7 cellular contexts compared by ENCODE assay signal in the genomic region with DNA sequence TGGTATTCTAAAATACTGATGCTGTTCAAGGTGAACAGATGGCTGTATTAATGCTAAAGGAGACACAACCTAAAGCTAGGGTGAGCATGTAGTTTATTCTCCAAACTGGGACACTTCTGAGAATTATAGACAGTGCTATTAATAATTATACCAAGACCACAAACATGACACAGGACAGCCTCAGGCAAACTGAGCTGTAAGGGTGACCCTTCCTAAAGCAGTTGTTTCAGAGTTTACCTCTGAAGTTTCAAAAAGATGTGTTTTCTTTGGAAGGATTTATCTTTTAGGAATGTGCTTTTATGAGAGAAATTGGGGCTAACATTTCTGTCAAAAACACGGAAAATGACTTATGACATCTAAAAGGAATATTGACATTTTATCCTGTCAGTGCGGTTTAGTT.
"Had no signal": no experiment of that assay in that cellular context is flagged by ENCODE, and none has a peak within 500 bp of the region (broad histone marks: within the 10 kb centered on the region; RNA-seq: fewer than 3 reads in every experiment).

No MANE protein-coding gene starts in this region.

- H3K4me3 ChIP-seq: adrenal gland, esophagus muscularis mucosa, neural progenitor cell, tibial artery had no signal

- DNase-seq: activated CD4-positive, alpha-beta T cell treated with anti-CD3 and anti-CD28 coated beads, Interleukin-2, amount 50 U/mL, for 48 hours; activated naive CD4-positive, alpha-beta T cell treated with anti-CD3 and anti-CD28 coated beads, Interleukin-2, amount 50 U/mL, for 16 hours; adrenal gland; glutamatergic neuron; tibial artery had no signal
